In the genomic region with DNA sequence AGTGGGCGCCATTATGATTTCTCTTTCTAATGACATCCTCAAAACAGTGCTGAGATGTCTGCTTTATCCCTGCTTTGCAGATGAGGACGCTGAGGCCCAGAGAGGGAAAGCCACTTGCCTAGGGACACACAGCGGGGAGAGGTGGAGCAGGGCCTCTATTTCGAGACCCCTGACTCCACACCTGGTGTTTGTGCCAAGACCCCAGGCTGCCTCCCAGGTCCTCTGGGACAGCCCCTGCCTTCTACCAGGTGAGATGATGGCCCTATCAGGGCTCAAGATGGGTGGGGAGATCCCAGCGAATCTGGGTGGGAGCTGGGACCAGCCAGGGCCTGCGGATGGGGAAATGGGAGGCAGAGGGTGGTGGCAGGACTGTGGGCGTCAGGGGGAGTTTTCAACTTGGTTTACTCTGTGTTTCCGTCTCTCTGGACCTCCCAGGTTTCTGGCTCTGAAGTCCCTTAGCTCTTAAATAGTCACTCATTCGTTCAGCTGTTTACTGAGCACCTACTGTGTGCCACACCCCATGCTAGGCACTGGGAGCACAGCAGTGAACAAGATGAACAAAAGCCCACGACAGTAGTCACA, we compare ENCODE assay signal across 12 cellular contexts. TPM values are rescaled to one million over a fixed set of nuclear protein-coding genes. Genes with fewer than 3 reads are reported as not detected.
DNase-seq lines count a peak whose midpoint lies in the region; ATAC-seq, FAIRE-seq and TF ChIP-seq lines count a peak whose summit lies in the region.
"Had no signal": no experiment of that assay in that cellular context is flagged by ENCODE, and none has a peak within 500 bp of the region (broad histone marks: within the 10 kb centered on the region; RNA-seq: fewer than 3 reads in every experiment).

No MANE protein-coding gene starts in this region.

- H3K4me3 Mint-ChIP-seq in activated CD4-positive, alpha-beta memory T cell treated with anti-CD3 and anti-CD28 coated beads for 36 hours = peak overlapping the region; percentile 26
- H3K4me3 Mint-ChIP-seq in memory B cell = peak overlapping the region; percentile 49

- ATAC-seq in Right ventricle myocardium inferior = no peak
- ATAC-seq in memory B cell (ENCODE audit: low read depth) = no peak
- ATAC-seq in upper lobe of right lung = no peak
- no peak for ATAC-seq in GM19452 (IDR thresholded peaks at IDR 0.05; ENCODE audit: unreplicated experiment)

- TF ChIP-seq CTCF in right atrium auricular region (IDR thresholded peaks at IDR 0.05) (no peak), upper lobe of right lung (IDR thresholded peaks at IDR 0.05) (no peak)

- H3K9me3 ChIP-seq in right atrium auricular region = no peaks in the 10 kb centered on the region
- H3K9me3 ChIP-seq in upper lobe of right lung = no peaks in the 10 kb centered on the region
- H3K9me3 ChIP-seq: BLaER1, colonic mucosa had no signal

- peaks cover 1% of the 10 kb centered on the region for H3K27me3 Mint-ChIP-seq in activated CD4-positive, alpha-beta memory T cell treated with anti-CD3 and anti-CD28 coated beads for 36 hours
- no peaks in the 10 kb centered on the region for H3K27me3 Mint-ChIP-seq in memory B cell

- H3K4me1 ChIP-seq in right atrium auricular region (peaks cover 0 to 11% of the 10 kb centered on the region in 2 donors), upper lobe of right lung (peaks cover 3% of the 10 kb centered on the region)

- H3K27me3 ChIP-seq in right atrium auricular region (no peaks in the 10 kb centered on the region), upper lobe of right lung (no peaks in the 10 kb centered on the region)
- H3K27me3 ChIP-seq: BLaER1, colonic mucosa had no signal

- peak; percentile 32 for DNase-seq in Right ventricle myocardium inferior (ENCODE audit: missing footprints)
- DNase-seq in right atrium auricular region (ENCODE audit: low spot score) = no peak
- no peak for DNase-seq in activated CD4-positive, alpha-beta memory T cell treated with anti-CD3 and anti-CD28 coated beads for 36 hours
- no peak for DNase-seq in memory B cell (ENCODE audit: low spot score in 2 of 2)
- peak; percentile 52 for DNase-seq in upper lobe of right lung
- no peak for DNase-seq in urothelium cell line (ENCODE audit: low spot score)
- no peak for DNase-seq in SKM-1 treated with dmso at 0.1 percent for 144 hours (lab: John Stamatoyannopoulos, UW; ENCODE audit: unreplicated experiment)
- DNase-seq: colonic mucosa; stimulated activated CD4-positive, alpha-beta T cell treated with anti-CD3 and anti-CD28 coated beads, Interleukin-12 subunit alpha, Interleukin-12 subunit beta, amount 100 ng/mL, for 4 hours had no signal

- no peaks in the 10 kb centered on the region for H3K9me3 Mint-ChIP-seq in activated CD4-positive, alpha-beta memory T cell treated with anti-CD3 and anti-CD28 coated beads for 36 hours
- no peaks in the 10 kb centered on the region for H3K9me3 Mint-ChIP-seq in memory B cell

- no peak for FAIRE-seq in urothelium cell line (lab: Jason Lieb, UNC)
- FAIRE-seq: keratinocyte had no signal

- peaks cover 7% of the 10 kb centered on the region for H3K4me1 Mint-ChIP-seq in activated CD4-positive, alpha-beta memory T cell treated with anti-CD3 and anti-CD28 coated beads for 36 hours (ENCODE audit: low read depth)
- peaks cover 19% of the 10 kb centered on the region for H3K4me1 Mint-ChIP-seq in memory B cell

- H3K36me3 Mint-ChIP-seq in activated CD4-positive, alpha-beta memory T cell treated with anti-CD3 and anti-CD28 coated beads for 36 hours = no peaks in the 10 kb centered on the region
- H3K36me3 Mint-ChIP-seq in memory B cell = peaks cover 2% of the 10 kb centered on the region

- POLR2A ChIA-PET in activated CD4-positive, alpha-beta memory T cell treated with anti-CD3 and anti-CD28 coated beads for 36 hours (lab: Charles Lee) = no interaction called here

- H3K27ac Mint-ChIP-seq in activated CD4-positive, alpha-beta memory T cell treated with anti-CD3 and anti-CD28 coated beads for 36 hours = no peak overlapping the region
- peak overlapping the region; percentile 78 for H3K27ac Mint-ChIP-seq in memory B cell

- CTCF ChIA-PET in activated CD4-positive, alpha-beta memory T cell treated with anti-CD3 and anti-CD28 coated beads for 36 hours (lab: Charles Lee) = interaction anchor here (1.6 to 5.7 kb wide), 2 partner anchors 97 to 113 kb away, joined by 5 to 58 read pairs; no protein-coding TSS in a partner anchor

- H3K27ac ChIP-seq in right atrium auricular region (no peak overlapping the region), upper lobe of right lung (no peak overlapping the region)
- H3K27ac ChIP-seq: BLaER1, colonic mucosa had no signal

- intact Hi-C loops in Right ventricle myocardium inferior (cut with DNase I) (loop anchor here (5.0 kb wide), 2 partner anchors 95 to 150 kb away; partner anchors contain the start of gene MANBAL), upper lobe of right lung (cut with DNase I) (loop anchor here (10.0 kb wide), 1 partner anchor 108 kb away; no protein-coding TSS in a partner anchor)
- intact Hi-C loops in activated CD4-positive, alpha-beta memory T cell treated with anti-CD3 and anti-CD28 coated beads for 36 hours (cut with micrococcal nuclease) = loop anchor here (10.0 kb wide), 1 partner anchor 188 kb away; no protein-coding TSS in a partner anchor

- H3K36me3 ChIP-seq in right atrium auricular region = peaks cover 17% of the 10 kb centered on the region
- peaks cover 17% of the 10 kb centered on the region for H3K36me3 ChIP-seq in upper lobe of right lung
- H3K36me3 ChIP-seq: colonic mucosa had no signal

- H3K4me3 ChIP-seq in right atrium auricular region (no peak overlapping the region), upper lobe of right lung (no peak overlapping the region)
- H3K4me3 ChIP-seq: BLaER1, colonic mucosa had no signal

RNA-seq across cellular contexts. Expression of gene SRC, which starts 36.7 kb away (rescaled TPM):
- total RNA-seq in Right ventricle myocardium inferior (6.0 TPM), right atrium auricular region (10 to 100 TPM in 1 of 2 donors, 1 to 10 TPM in 1; 6.9 to 14.3 TPM), upper lobe of right lung (64.0 TPM)
- total RNA-seq in activated CD4-positive, alpha-beta memory T cell treated with anti-CD3 and anti-CD28 coated beads for 36 hours = 1 to 10 TPM; 5.3 to 6.1 TPM

Comparison
In these comparisons a context has a peak if more than half of its experiments do, and no peak if none do; other contexts are left out.
1. DNase-seq: peak in Right ventricle myocardium inferior (single experiment) and upper lobe of right lung (single experiment); none in right atrium auricular region (single experiment), activated CD4-positive, alpha-beta memory T cell treated with anti-CD3 and anti-CD28 coated beads for 36 hours (single experiment), memory B cell (0 of 2), urothelium cell line (single experiment) and SKM-1 treated with dmso at 0.1 percent for 144 hours (single experiment).